In the genomic region with DNA sequence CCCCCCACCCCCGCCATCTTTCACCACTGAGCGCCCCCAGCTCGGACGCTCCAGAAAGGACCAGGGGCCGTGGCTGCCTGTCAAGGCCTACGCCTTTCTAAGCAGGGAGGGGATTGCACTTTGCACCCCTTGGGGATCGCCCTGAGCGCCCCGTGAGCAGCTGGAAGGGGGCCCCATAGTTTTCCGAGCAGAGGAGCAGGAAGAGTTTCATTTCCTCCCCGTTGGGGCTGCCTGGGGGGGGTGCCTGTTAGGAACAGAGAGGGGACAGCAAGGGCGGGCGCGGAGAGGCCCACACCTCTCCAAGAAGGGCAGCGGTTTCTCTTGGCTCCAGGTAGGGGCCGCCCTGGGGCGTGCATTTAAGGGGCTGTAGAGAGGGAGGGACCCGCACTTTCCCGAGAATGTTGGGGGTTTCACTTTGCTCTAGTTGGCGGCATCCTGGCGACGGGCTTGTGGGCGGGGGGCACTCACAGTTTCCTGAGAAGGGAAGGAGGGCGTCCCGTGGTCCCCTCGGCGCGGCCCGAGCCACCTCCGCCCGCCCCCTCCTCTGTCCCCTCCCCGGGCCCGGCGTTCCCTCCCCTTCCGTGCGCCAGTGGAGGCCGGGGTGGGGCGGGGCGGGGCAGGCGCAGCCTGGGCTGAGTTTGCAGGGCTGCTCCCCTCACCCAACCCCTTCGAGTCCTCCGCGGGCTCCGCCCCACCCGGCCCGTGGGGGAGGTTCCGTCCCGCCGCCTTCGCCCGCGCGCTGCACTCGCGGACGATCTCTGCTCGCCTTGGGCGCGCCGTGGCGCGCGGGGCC, we compare ENCODE assay signal across 8 cellular contexts.
DNase-seq lines count a peak whose midpoint lies in the region; ATAC-seq and TF ChIP-seq lines count a peak whose summit lies in the region.

No MANE protein-coding gene starts in this region.

- no peaks in the 10 kb centered on the region for H3K36me3 ChIP-seq in mucosa of descending colon (ENCODE audit: low read depth)

- no peaks in the 10 kb centered on the region for H3K9me3 ChIP-seq in mucosa of descending colon

- peaks cover 35% of the 10 kb centered on the region for H3K36me3 Mint-ChIP-seq in activated CD4-positive, alpha-beta T cell treated with anti-CD3 and anti-CD28 coated beads, Interleukin-2, amount 10 ng/mL, durations not matched to agents 24 days and 14 days (ENCODE audit: low read depth)
- H3K36me3 Mint-ChIP-seq in effector memory CD8-positive, alpha-beta T cell (ENCODE audit: insufficient read depth) = peaks cover 29% of the 10 kb centered on the region

- DNase-seq in AG08395 (ENCODE audit: low spot score) = peak; percentile 95
- peak; percentile 97 for DNase-seq in activated CD4-positive, alpha-beta T cell treated with anti-CD3 and anti-CD28 coated beads, Interleukin-2, amount 10 ng/mL, durations not matched to agents 24 days and 14 days
- peak; percentile 82 to 85 (median 83) for DNase-seq in effector memory CD8-positive, alpha-beta T cell
- peak; percentile 87 to 96 (median 94) for DNase-seq in mucosa of descending colon
- DNase-seq in stimulated activated CD8-positive, alpha-beta memory T cell treated with anti-CD3 and anti-CD28 coated beads, Interleukin-4, amount 100 ng/mL, for 4 hours (ENCODE audit: low read depth in 2 of 2, low spot score in 1 of 2) = peak; percentile 56 to 74
- DNase-seq in NCI-H82 (lab: John Stamatoyannopoulos, UW) = no peak

- no peak for TF ChIP-seq CTCF in mucosa of descending colon (IDR thresholded peaks at IDR 0.05)

- H3K4me3 Mint-ChIP-seq in activated CD4-positive, alpha-beta T cell treated with anti-CD3 and anti-CD28 coated beads, Interleukin-2, amount 10 ng/mL, durations not matched to agents 24 days and 14 days = peak overlapping the region; percentile 95
- H3K4me3 Mint-ChIP-seq in effector memory CD8-positive, alpha-beta T cell = peak overlapping the region; percentile 97 to 98

- peak overlapping the region; percentile 80 for H3K4me3 ChIP-seq in mucosa of descending colon

- ATAC-seq in GM19324 (IDR thresholded peaks at IDR 0.05; ENCODE audit: low FRiP score, unreplicated experiment) (peak; percentile 95), HG03460 (IDR thresholded peaks at IDR 0.05; ENCODE audit: unreplicated experiment) (peak; percentile 91), mucosa of descending colon (peak; percentile 97)
- peak; percentile 91 for ATAC-seq in effector memory CD8-positive, alpha-beta T cell (replicated peaks)

- peaks cover 9% of the 10 kb centered on the region for H3K9me3 Mint-ChIP-seq in activated CD4-positive, alpha-beta T cell treated with anti-CD3 and anti-CD28 coated beads, Interleukin-2, amount 10 ng/mL, durations not matched to agents 24 days and 14 days
- no peaks in the 10 kb centered on the region for H3K9me3 Mint-ChIP-seq in effector memory CD8-positive, alpha-beta T cell

- H3K27ac Mint-ChIP-seq in activated CD4-positive, alpha-beta T cell treated with anti-CD3 and anti-CD28 coated beads, Interleukin-2, amount 10 ng/mL, durations not matched to agents 24 days and 14 days = peak overlapping the region; percentile 93
- H3K27ac Mint-ChIP-seq in effector memory CD8-positive, alpha-beta T cell = peak overlapping the region; percentile 16 to 90

- no peaks in the 10 kb centered on the region for H3K27me3 Mint-ChIP-seq in activated CD4-positive, alpha-beta T cell treated with anti-CD3 and anti-CD28 coated beads, Interleukin-2, amount 10 ng/mL, durations not matched to agents 24 days and 14 days
- no peaks in the 10 kb centered on the region for H3K27me3 Mint-ChIP-seq in effector memory CD8-positive, alpha-beta T cell

- H3K4me1 ChIP-seq in mucosa of descending colon (ENCODE audit: low read depth) = no peaks in the 10 kb centered on the region

- H3K4me1 Mint-ChIP-seq in activated CD4-positive, alpha-beta T cell treated with anti-CD3 and anti-CD28 coated beads, Interleukin-2, amount 10 ng/mL, durations not matched to agents 24 days and 14 days = peaks cover 46% of the 10 kb centered on the region
- peaks cover 27 to 51% of the 10 kb centered on the region in 2 donors for H3K4me1 Mint-ChIP-seq in effector memory CD8-positive, alpha-beta T cell (ENCODE audit: low read depth in 2 of 2)

- intact Hi-C loops in activated CD4-positive, alpha-beta T cell treated with anti-CD3 and anti-CD28 coated beads, Interleukin-2, amount 10 ng/mL, durations not matched to agents 24 days and 14 days (cut with micrococcal nuclease) = loop anchor here (1.0 to 10.0 kb wide), 8 partner anchors 18 to 1364 kb away; a partner anchor contains a TSS
- intact Hi-C loops in mucosa of descending colon (cut with DNase I, micrococcal nuclease) = no loop called here
